Comparison of ENCODE assay signal across 8 cellular contexts in genomic region chr10:70458329-70459060, GRCh38. TPM values are rescaled to one million over a fixed set of nuclear protein-coding genes. Genes with fewer than 3 reads are reported as not detected.
A peak's percentile ranks its signal among the peaks of the same experiment; 100 is the strongest.
DNase-seq lines count a peak whose midpoint lies in the region; ATAC-seq lines count a peak whose summit lies in the region.

No MANE protein-coding gene starts in this region.

- peak; percentile 53 for ATAC-seq in T-helper 17 cell
- ATAC-seq in GM18858 (IDR thresholded peaks at IDR 0.05; ENCODE audit: unreplicated experiment), result no peak
- no peak for ATAC-seq in HG02571 (IDR thresholded peaks at IDR 0.05; ENCODE audit: unreplicated experiment)
- no peak for ATAC-seq in GM19324 (IDR thresholded peaks at IDR 0.05; ENCODE audit: low FRiP score, unreplicated experiment)

- H3K4me1 Mint-ChIP-seq in T-helper 17 cell, result peaks cover 7% of the 10 kb centered on the region

- H3K4me3 ChIP-seq in GM23248 (peak overlapping the region; percentile 52), mesenchymal stem cell (ENCODE audit: insufficient read depth in 1 of 2, low read depth in 1 of 2, low read length in 2 of 2) (peak overlapping the region; percentile 41 to 47)

- H3K4ac ChIP-seq in mesenchymal stem cell (ENCODE audit: low read depth in 1 of 2, low read length in 2 of 2), result peak overlapping the region in 1 of 2 experiments; percentile 71

- H3K23ac ChIP-seq in mesenchymal stem cell (ENCODE audit: low read length in 2 of 2), result no peak overlapping the region

- DNase-seq in GM23248, result peak; percentile 96
- no peak for DNase-seq in T-helper 17 cell
- DNase-seq in ecto neural progenitor cell (ENCODE audit: low spot score), result peak; percentile 70
- DNase-seq in mesenchymal stem cell, result peak; percentile 87
- DNase-seq in stimulated activated CD8-positive, alpha-beta memory T cell treated with anti-CD3 and anti-CD28 coated beads, Interleukin-2, amount 100 ng/mL, for 48 hours (ENCODE audit: low read depth in 2 of 2), result peak; percentile 46 to 54

- H3K27me3 Mint-ChIP-seq in T-helper 17 cell, result peaks cover 36% of the 10 kb centered on the region

- H3K18ac ChIP-seq in mesenchymal stem cell (ENCODE audit: low read depth in 1 of 2, low read length in 2 of 2), result peak overlapping the region; percentile 28 to 92

- peak overlapping the region in 1 of 2 experiments; percentile 89 for H3K14ac ChIP-seq in mesenchymal stem cell (ENCODE audit: low read length in 2 of 2)

- WGBS in GM23248 (ENCODE audit: low coverage in 1 of 2, low lambda C conversion rate in 2 of 2, missing lambda C conversion rate in 2 of 2), 2 experiments, result 16% methylated on average over 39 to 54 of the region's 62 CpGs
- 5% methylated on average over 42 of the region's 62 CpGs for WGBS in mesenchymal stem cell

- H3F3A ChIP-seq in GM23248 (ENCODE audit: insufficient read depth), result no peaks in the 10 kb centered on the region

- H3K27ac Mint-ChIP-seq in T-helper 17 cell, result no peak overlapping the region

- H3K4me1 ChIP-seq in GM23248 (ENCODE audit: insufficient read depth), result no peaks in the 10 kb centered on the region
- peaks cover 22% of the 10 kb centered on the region for H3K4me1 ChIP-seq in mesenchymal stem cell (ENCODE audit: control insufficient read depth, insufficient read depth, low read depth, low read length)

- no peak overlapping the region for H2BK120ac ChIP-seq in mesenchymal stem cell (ENCODE audit: low read depth, low read length)

- no peaks in the 10 kb centered on the region for H4K20me1 ChIP-seq in GM23248 (ENCODE audit: insufficient read depth)

- H3K79me1 ChIP-seq in mesenchymal stem cell (replicated peaks; ENCODE audit: low read length, poor library complexity, severe bottlenecking), result no peaks in the 10 kb centered on the region

- H2BK15ac ChIP-seq in mesenchymal stem cell (ENCODE audit: low read depth, poor library complexity, severe bottlenecking), result no peak overlapping the region

- no peak overlapping the region for H2AFZ ChIP-seq in GM23248
- peak overlapping the region; percentile 63 for H2AFZ ChIP-seq in mesenchymal stem cell (ENCODE audit: low read depth, low read length)

- peaks cover 5% of the 10 kb centered on the region for H3K36me3 Mint-ChIP-seq in T-helper 17 cell (ENCODE audit: low read depth)

- H3K4me2 ChIP-seq in GM23248 (ENCODE audit: unreplicated experiment), result peak overlapping the region; percentile 74
- peak overlapping the region; percentile 79 for H3K4me2 ChIP-seq in mesenchymal stem cell (ENCODE audit: low read length, poor library complexity, severe bottlenecking)

- H2BK12ac ChIP-seq in mesenchymal stem cell (ENCODE audit: low read length in 2 of 2), result peak overlapping the region in 1 of 2 experiments; percentile 70

- H2BK5ac ChIP-seq in mesenchymal stem cell (ENCODE audit: low read depth, low read length, poor library complexity, severe bottlenecking), result no peak overlapping the region

- H3K36me3 ChIP-seq in GM23248 (ENCODE audit: low read depth) (no peaks in the 10 kb centered on the region), mesenchymal stem cell (ENCODE audit: control insufficient read depth in 1 of 2, insufficient read depth in 2 of 2, low read depth in 1 of 2, low read length in 2 of 2) (no peaks in the 10 kb centered on the region)

- no peak overlapping the region for H3K27ac ChIP-seq in GM23248
- H3K27ac ChIP-seq in mesenchymal stem cell (ENCODE audit: low read length, poor library complexity, severe bottlenecking), result no peak overlapping the region

- H3K9me3 ChIP-seq in GM23248 (ENCODE audit: low read depth) (no peaks in the 10 kb centered on the region), T-helper 17 cell (ENCODE audit: control insufficient read depth, low read length, poor library complexity, severe bottlenecking) (no peaks in the 10 kb centered on the region), mesenchymal stem cell (ENCODE audit: control insufficient read depth, low read length) (no peaks in the 10 kb centered on the region)

- peak overlapping the region; percentile 31; the same call in 1 of the 2 replicates for H3K9ac ChIP-seq in GM23248
- H3K9ac ChIP-seq in mesenchymal stem cell (ENCODE audit: low read length), result peak overlapping the region; percentile 32

- H4K91ac ChIP-seq in mesenchymal stem cell (ENCODE audit: low read length), result no peak overlapping the region

- peak overlapping the region; percentile 63 for H3K4me3 Mint-ChIP-seq in T-helper 17 cell

- H3K9me2 ChIP-seq in GM23248 (ENCODE audit: insufficient read depth), result no peaks in the 10 kb centered on the region

- in situ Hi-C loops in GM23248 (cut with MboI), result no loop called here

- H3K79me2 ChIP-seq in GM23248 (ENCODE audit: insufficient read depth), result no peaks in the 10 kb centered on the region

- no peak overlapping the region for H2AK5ac ChIP-seq in mesenchymal stem cell (ENCODE audit: low read length, severe bottlenecking)

- no peaks in the 10 kb centered on the region for H3K27me3 ChIP-seq in GM23248 (replicated peaks; ENCODE audit: insufficient read depth)
- peaks cover 44 to 46% of the 10 kb centered on the region in 2 experiments for H3K27me3 ChIP-seq in mesenchymal stem cell (ENCODE audit: control insufficient read depth in 1 of 2, insufficient read depth in 1 of 2, low read length in 2 of 2)

- H4K8ac ChIP-seq in mesenchymal stem cell (ENCODE audit: low read length), result peak overlapping the region; percentile 19

RNA-seq across cellular contexts. Expression of gene NODAL, which starts 17.0 kb away (rescaled TPM):
- total RNA-seq in GM23248 (2014; rRNA removed; shearing (Covaris generic)), result not detected in 2 replicates
- not detected in 2 replicates for polyA plus RNA-seq in GM23248 (2016; fragmentation: Nextera tagmentation; extraction: Ambion mirVana)
- not detected for total RNA-seq in T-helper 17 cell
- polyA plus RNA-seq in mesenchymal stem cell (2013, experiment 1 of 2), result not detected
- not detected for polyA plus RNA-seq in mesenchymal stem cell (2013, experiment 2 of 2)

RNA-seq across cellular contexts. Expression of gene PALD1, which starts 20.1 kb away (rescaled TPM):
- not detected in 2 replicates for total RNA-seq in GM23248 (2014; rRNA removed; shearing (Covaris generic))
- not detected in 2 replicates for polyA plus RNA-seq in GM23248 (2016; fragmentation: Nextera tagmentation; extraction: Ambion mirVana)
- total RNA-seq in T-helper 17 cell, result under 1 TPM; 0.07 to 0.13 TPM
- 0.01 TPM for polyA plus RNA-seq in mesenchymal stem cell (2013, experiment 1 of 2)
- 0.01 TPM for polyA plus RNA-seq in mesenchymal stem cell (2013, experiment 2 of 2)

RNA-seq across cellular contexts. Expression of gene EIF4EBP2, which starts 54.5 kb away (rescaled TPM):
- 32.0 and 34.8 TPM in 2 replicates for total RNA-seq in GM23248 (2014; rRNA removed; shearing (Covaris generic))
- polyA plus RNA-seq in GM23248 (2016; fragmentation: Nextera tagmentation; extraction: Ambion mirVana), result 18.2 and 18.4 TPM in 2 replicates
- total RNA-seq in T-helper 17 cell, result 10 to 100 TPM; 44.2 to 49.5 TPM
- 48.3 TPM for polyA plus RNA-seq in mesenchymal stem cell (2013, experiment 1 of 2)
- polyA plus RNA-seq in mesenchymal stem cell (2013, experiment 2 of 2), result 48.7 TPM

Comparison
In these comparisons a context has a peak if more than half of its experiments do, and no peak if none do; other contexts are left out.
1. DNase-seq: peak in GM23248 (single experiment), ecto neural progenitor cell (single experiment), mesenchymal stem cell (single experiment) and stimulated activated CD8-positive, alpha-beta memory T cell treated with anti-CD3 and anti-CD28 coated beads, Interleukin-2, amount 100 ng/mL, for 48 hours (2 of 2); none in T-helper 17 cell (0 of 3).